20 cellular contexts compared by ENCODE assay signal in genomic region chr2:168198476-168199192, GRCh38. TPM values are rescaled to one million over a fixed set of nuclear protein-coding genes. Genes with fewer than 3 reads are reported as not detected.
DNase-seq lines count a peak whose midpoint lies in the region; ATAC-seq, FAIRE-seq and TF ChIP-seq lines count a peak whose summit lies in the region.
"Had no signal": no experiment of that assay in that cellular context is flagged by ENCODE, and none has a peak within 500 bp of the region (broad histone marks: within the 10 kb centered on the region; RNA-seq: fewer than 3 reads in every experiment).

No MANE protein-coding gene starts in this region.

- H3K9ac ChIP-seq in astrocyte (ENCODE audit: low read length) (no peak overlapping the region), endodermal cell (ENCODE audit: extremely low read depth, low read length, poor library complexity, severe bottlenecking) (no peak overlapping the region)

- FAIRE-seq in astrocyte (lab: Jason Lieb, UNC) = peak; percentile 9
- FAIRE-seq: keratinocyte had no signal

- H3K4me1 Mint-ChIP-seq in astrocyte (ENCODE audit: low read depth, unreplicated experiment) = peaks cover 6% of the 10 kb centered on the region
- peaks cover 5% of the 10 kb centered on the region for H3K4me1 Mint-ChIP-seq in endodermal cell

- H3K27me3 Mint-ChIP-seq in astrocyte (ENCODE audit: low read depth, unreplicated experiment) (no peaks in the 10 kb centered on the region), endodermal cell (ENCODE audit: insufficient read depth) (no peaks in the 10 kb centered on the region)

- H3K36me3 ChIP-seq in astrocyte (ENCODE audit: insufficient read depth, low read length) (no peaks in the 10 kb centered on the region), endodermal cell (ENCODE audit: control insufficient read depth, insufficient read depth, low read length) (no peaks in the 10 kb centered on the region)
- H3K36me3 ChIP-seq: adrenal gland, BE2C, thyroid gland had no signal

- H3K4me3 ChIP-seq in astrocyte (ENCODE audit: insufficient read depth, low read depth, low read length) (no peak overlapping the region), lower leg skin (ENCODE audit: low read depth, poor library complexity, severe bottlenecking) (no peak overlapping the region), endodermal cell (ENCODE audit: low read length) (no peak overlapping the region)
- H3K4me3 ChIP-seq: adrenal gland, dorsolateral prefrontal cortex, thyroid gland had no signal

- H3K27ac ChIP-seq in astrocyte (ENCODE audit: low read depth, low read length) (no peak overlapping the region), foreskin keratinocyte (no peak overlapping the region), endodermal cell (ENCODE audit: low read depth, low read length) (no peak overlapping the region)
- H3K27ac ChIP-seq: adrenal gland, dorsolateral prefrontal cortex, thyroid gland had no signal

- peaks cover 29% of the 10 kb centered on the region for H4K20me1 ChIP-seq in astrocyte (ENCODE audit: insufficient read depth, low read length)

- TF ChIP-seq CTCF in astrocyte (IDR thresholded peaks at IDR 0.05; ENCODE audit: insufficient read depth, low read depth, low read length) (no peak), foreskin keratinocyte (conservative IDR thresholded peaks at IDR 0.05) (no peak), lower leg skin (IDR thresholded peaks at IDR 0.05) (no peak), endodermal cell (conservative IDR thresholded peaks at IDR 0.05) (no peak)

- intact Hi-C loops in lower leg skin (cut with DNase I; ENCODE audit: low total_unique reads) = no loop called here

- no peaks in the 10 kb centered on the region for H3K27me3 ChIP-seq in astrocyte (ENCODE audit: insufficient read depth, low read length)
- H3K27me3 ChIP-seq in foreskin keratinocyte = no peaks in the 10 kb centered on the region
- H3K27me3 ChIP-seq in endodermal cell (ENCODE audit: control insufficient read depth, insufficient read depth, low read length, poor library complexity, severe bottlenecking) = no peaks in the 10 kb centered on the region
- H3K27me3 ChIP-seq: adrenal gland, BE2C, dorsolateral prefrontal cortex, thyroid gland had no signal

- 65 to 78% methylated on average over 7 of the region's 7 CpGs for WGBS in lower leg skin, 2 donors
- WGBS in endodermal cell (ENCODE audit: insufficient coverage in 1 of 2, insufficient read length in 1 of 2), 2 experiments = 94 to 96% methylated on average over 5 to 7 of the region's 7 CpGs

- H3K27ac Mint-ChIP-seq in astrocyte (ENCODE audit: unreplicated experiment) = no peak overlapping the region
- H3K27ac Mint-ChIP-seq in endodermal cell = no peak overlapping the region
- H3K27ac Mint-ChIP-seq: T-helper 1 cell treated with Interleukin-12 subunit alpha and Interleukin-12 subunit beta and Interleukin-4 antibody, amounts not matched to agents 30 μg/mL and 1 μg/mL, for 36 hours had no signal

- TF ChIP-seq POLR2A in lower leg skin (IDR thresholded peaks at IDR 0.05) = no peak

- H2AFZ ChIP-seq in astrocyte (ENCODE audit: low read depth, low read length) = no peak overlapping the region

- H3K4me2 ChIP-seq in astrocyte (ENCODE audit: low read length) = peak overlapping the region; percentile 27

- in situ Hi-C loops in ACHN (cut with HindIII; ENCODE audit: low pct_ligation_motif_present, low pct_unique_long_range_greater_than_20kb, low sequenced_read_pairs) = no loop called here

- ATAC-seq in foreskin keratinocyte = peak; percentile 31

- peaks cover 6% of the 10 kb centered on the region for H3K36me3 Mint-ChIP-seq in astrocyte (ENCODE audit: low read depth, unreplicated experiment)
- H3K36me3 Mint-ChIP-seq in endodermal cell (ENCODE audit: low read depth) = peaks cover 2% of the 10 kb centered on the region

- H3K9me3 ChIP-seq in astrocyte (ENCODE audit: insufficient read depth, low read depth, low read length) (no peaks in the 10 kb centered on the region), endodermal cell (ENCODE audit: control insufficient read depth, low read length) (no peaks in the 10 kb centered on the region)
- H3K9me3 ChIP-seq: adrenal gland, BE2C, thyroid gland had no signal

- H3K79me2 ChIP-seq in astrocyte (ENCODE audit: insufficient read depth, low read length) = peaks cover 56% of the 10 kb centered on the region

- H3K4me3 Mint-ChIP-seq in astrocyte (ENCODE audit: unreplicated experiment) (no peak overlapping the region), endodermal cell (no peak overlapping the region)
- H3K4me3 Mint-ChIP-seq: T-helper 1 cell treated with Interleukin-12 subunit alpha and Interleukin-12 subunit beta and Interleukin-4 antibody, amounts not matched to agents 30 μg/mL and 1 μg/mL, for 36 hours had no signal

- no peaks in the 10 kb centered on the region for H3K9me3 Mint-ChIP-seq in astrocyte (ENCODE audit: unreplicated experiment)
- no peaks in the 10 kb centered on the region for H3K9me3 Mint-ChIP-seq in endodermal cell
- H3K9me3 Mint-ChIP-seq: T-helper 1 cell treated with Interleukin-12 subunit alpha and Interleukin-12 subunit beta and Interleukin-4 antibody, amounts not matched to agents 30 μg/mL and 1 μg/mL, for 36 hours had no signal

- H3K4me1 ChIP-seq in astrocyte (ENCODE audit: insufficient read depth, low read length) = peaks cover 5% of the 10 kb centered on the region
- H3K4me1 ChIP-seq in foreskin keratinocyte = peaks cover 10% of the 10 kb centered on the region
- H3K4me1 ChIP-seq in endodermal cell (ENCODE audit: control insufficient read depth, insufficient read depth, low read length) = no peaks in the 10 kb centered on the region
- H3K4me1 ChIP-seq: adrenal gland, BE2C had no signal

- peak; percentile 64 for DNase-seq in ACHN
- peak; percentile 70 for DNase-seq in HCEC 1CT
- peak; percentile 57 for DNase-seq in astrocyte (ENCODE audit: low read depth)
- DNase-seq in foreskin keratinocyte = no peak
- DNase-seq in lower leg skin (ENCODE audit: low spot score in 2 of 2) = no peak
- DNase-seq in endodermal cell = no peak
- DNase-seq in COLO829 (ENCODE audit: low spot score) = no peak
- DNase-seq in RPMI8226 = no peak
- DNase-seq: activated T-cell treated with anti-CD3 and anti-CD28 coated beads for 4 hours; adrenal gland; BE2C; DND-41; dorsolateral prefrontal cortex; NCI-H1436; NCI-H446; posterior cingulate gyrus; stimulated activated CD4-positive, alpha-beta T cell treated with anti-CD3 and anti-CD28 coated beads, Interleukin-15, amount 100 ng/mL, for 24 hours; thyroid gland had no signal

RNA-seq across cellular contexts. Expression of gene STK39, which starts 48.8 kb away (rescaled TPM):
- total RNA-seq in astrocyte (23.4 and 26.6 TPM in 2 replicates), foreskin keratinocyte (28.8 and 29.7 TPM in 2 replicates), lower leg skin (10 to 100 TPM in 3 of 4 donors, 1 to 10 TPM in 1; 8.9 to 28.3 (median 14.5) TPM), endodermal cell (10 to 100 TPM; 22.3 to 31.5 TPM)
- 18.0 and 19.4 TPM in 2 replicates for polyA plus RNA-seq in foreskin keratinocyte
- polyA plus RNA-seq in endodermal cell (2013, experiment 1 of 2) = 36.6 TPM
- 31.7 TPM for polyA plus RNA-seq in endodermal cell (2013, experiment 2 of 2)

Comparison
In these comparisons a context has a peak if more than half of its experiments do, and no peak if none do; other contexts are left out.
1. DNase-seq: peak in ACHN (single experiment), HCEC 1CT (single experiment) and astrocyte (single experiment); none in foreskin keratinocyte (0 of 2), lower leg skin (0 of 2), endodermal cell (single experiment), COLO829 (single experiment) and RPMI8226 (single experiment).